ENCODE assay signal across 6 cellular contexts in the genomic region with DNA sequence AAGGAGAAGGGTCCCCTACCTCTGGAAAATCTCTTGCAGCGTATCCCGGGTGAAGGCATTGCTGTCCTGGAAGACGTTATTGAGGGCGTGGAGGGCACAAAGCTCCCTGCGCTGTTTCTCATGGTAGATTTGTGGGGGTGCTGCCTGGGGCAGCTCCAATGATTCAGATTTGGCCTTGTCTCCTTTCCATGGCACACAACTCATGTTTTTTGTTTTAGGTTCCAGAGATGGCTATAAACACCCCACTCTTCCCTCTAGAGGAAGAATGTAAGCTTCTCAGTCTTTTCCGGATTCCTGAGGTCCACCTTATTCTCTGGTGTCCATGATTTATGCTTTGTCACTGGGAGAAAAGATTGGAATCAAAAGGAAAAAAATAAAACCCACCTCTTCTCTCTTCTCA. TPM values are rescaled to one million over a fixed set of nuclear protein-coding genes. Genes with fewer than 3 reads are reported as not detected.
DNase-seq lines count a peak whose midpoint lies in the region; ATAC-seq and TF ChIP-seq lines count a peak whose summit lies in the region.

No MANE protein-coding gene starts in this region.

- H3K4me1 ChIP-seq in mesenchymal stem cell (ENCODE audit: control insufficient read depth, insufficient read depth, low read depth, low read length) = peaks cover 19% of the 10 kb centered on the region

- peak overlapping the region in 1 of 2 experiments; percentile 19 for H3K4ac ChIP-seq in mesenchymal stem cell (ENCODE audit: low read depth in 1 of 2, low read length in 2 of 2)

- 31% methylated on average over 5 of the region's 6 CpGs for WGBS in mesenchymal stem cell

- peak overlapping the region; percentile 93 for H3K27ac Mint-ChIP-seq in activated naive CD8-positive, alpha-beta T cell

- H3K14ac ChIP-seq in mesenchymal stem cell (ENCODE audit: low read length in 2 of 2) = peak overlapping the region in 1 of 2 experiments; percentile 23

- H2BK5ac ChIP-seq in mesenchymal stem cell (ENCODE audit: low read depth, low read length, poor library complexity, severe bottlenecking) = no peak overlapping the region

- peak overlapping the region; percentile 84 for H3K27ac ChIP-seq in mesenchymal stem cell (ENCODE audit: low read length, poor library complexity, severe bottlenecking)

- H3K9me3 ChIP-seq in mesenchymal stem cell (ENCODE audit: control insufficient read depth, low read length) = no peaks in the 10 kb centered on the region

- H3K36me3 Mint-ChIP-seq in activated naive CD8-positive, alpha-beta T cell = peaks cover 9% of the 10 kb centered on the region

- H2BK15ac ChIP-seq in mesenchymal stem cell (ENCODE audit: low read depth, poor library complexity, severe bottlenecking) = no peak overlapping the region

- peaks cover 4% of the 10 kb centered on the region for H3K79me1 ChIP-seq in mesenchymal stem cell (replicated peaks; ENCODE audit: low read length, poor library complexity, severe bottlenecking)

- H3K27me3 Mint-ChIP-seq in activated naive CD8-positive, alpha-beta T cell = no peaks in the 10 kb centered on the region

- H3K9ac ChIP-seq in mesenchymal stem cell (ENCODE audit: low read length) = peak overlapping the region; percentile 98

- H3K18ac ChIP-seq in mesenchymal stem cell (ENCODE audit: low read depth in 1 of 2, low read length in 2 of 2) = no peak overlapping the region

- DNase-seq in GM12865 (ENCODE audit: low read depth) = no peak
- DNase-seq in mesenchymal stem cell = peak; percentile 52
- DNase-seq in GM13977 (ENCODE audit: low spot score) = no peak
- DNase-seq in activated CD4-positive, alpha-beta T cell treated with anti-CD3 and anti-CD28 coated beads, Interleukin-2, amount 50 U/mL, for 4 hours = no peak

- H4K91ac ChIP-seq in mesenchymal stem cell (ENCODE audit: low read length) = no peak overlapping the region

- no peaks in the 10 kb centered on the region for H3K9me3 Mint-ChIP-seq in activated naive CD8-positive, alpha-beta T cell (ENCODE audit: low read depth)

- H3K4me3 ChIP-seq in GM12865 (ENCODE audit: low read depth, low read length) (peak overlapping the region; percentile 74), mesenchymal stem cell (ENCODE audit: insufficient read depth in 1 of 2, low read depth in 1 of 2, low read length in 2 of 2) (peak overlapping the region; percentile 54 to 89)

- ATAC-seq in HG02981 (IDR thresholded peaks at IDR 0.05; ENCODE audit: unreplicated experiment) = no peak

- H3K4me3 Mint-ChIP-seq in activated naive CD8-positive, alpha-beta T cell = peak overlapping the region; percentile 94

- TF ChIP-seq CTCF in GM12865 (IDR thresholded peaks at IDR 0.05; ENCODE audit: insufficient read depth, low read depth, low read length, missing control alignments) (no peak), GM13977 (IDR thresholded peaks at IDR 0.05; ENCODE audit: extremely low read depth, insufficient read depth, missing control alignments) (no peak)

- peak overlapping the region; percentile 14 for H2AK5ac ChIP-seq in mesenchymal stem cell (ENCODE audit: low read length, severe bottlenecking)

- in situ Hi-C loops in GM13977 (cut with MboI; ENCODE audit: low pct_unique_long_range_greater_than_20kb, low sequenced_read_pairs, unreplicated experiment) = no loop called here

- H3K4me1 Mint-ChIP-seq in activated naive CD8-positive, alpha-beta T cell (ENCODE audit: low read depth) = peaks cover 61% of the 10 kb centered on the region

- H3K27me3 ChIP-seq in mesenchymal stem cell (ENCODE audit: control insufficient read depth in 1 of 2, insufficient read depth in 1 of 2, low read length in 2 of 2) = no peaks in the 10 kb centered on the region

- no peak overlapping the region for H2AFZ ChIP-seq in mesenchymal stem cell (ENCODE audit: low read depth, low read length)

- H4K8ac ChIP-seq in mesenchymal stem cell (ENCODE audit: low read length) = no peak overlapping the region

- no peak overlapping the region for H2BK120ac ChIP-seq in mesenchymal stem cell (ENCODE audit: low read depth, low read length)

- H2BK12ac ChIP-seq in mesenchymal stem cell (ENCODE audit: low read length in 2 of 2) = no peak overlapping the region

- H3K4me2 ChIP-seq in mesenchymal stem cell (ENCODE audit: low read length, poor library complexity, severe bottlenecking) = peak overlapping the region; percentile 76

- peaks cover 0 to 18% of the 10 kb centered on the region in 2 experiments for H3K36me3 ChIP-seq in mesenchymal stem cell (ENCODE audit: control insufficient read depth in 1 of 2, insufficient read depth in 2 of 2, low read depth in 1 of 2, low read length in 2 of 2)

- no peak overlapping the region for H3K23ac ChIP-seq in mesenchymal stem cell (ENCODE audit: low read length in 2 of 2)

RNA-seq across cellular contexts. Expression of a gene that starts 1.0 kb away (rescaled TPM):
- polyA plus RNA-seq in mesenchymal stem cell (2013, experiment 1 of 2) = 34.6 TPM
- 31.7 TPM for polyA plus RNA-seq in mesenchymal stem cell (2013, experiment 2 of 2)

RNA-seq across cellular contexts. Expression of a gene that starts 6.0 kb away (rescaled TPM):
- 14.9 TPM for polyA plus RNA-seq in mesenchymal stem cell (2013, experiment 1 of 2)
- 13.6 TPM for polyA plus RNA-seq in mesenchymal stem cell (2013, experiment 2 of 2)

RNA-seq across cellular contexts. Expression of a gene that starts 18.0 kb away (rescaled TPM):
- polyA plus RNA-seq in mesenchymal stem cell (2013, experiment 1 of 2) = 43.9 TPM
- polyA plus RNA-seq in mesenchymal stem cell (2013, experiment 2 of 2) = 43.6 TPM

RNA-seq across cellular contexts. Expression of a gene that starts 43.3 kb away (rescaled TPM):
- polyA plus RNA-seq in mesenchymal stem cell (2013, experiment 1 of 2) = 32.4 TPM
- 32.0 TPM for polyA plus RNA-seq in mesenchymal stem cell (2013, experiment 2 of 2)

RNA-seq across cellular contexts. Expression of a gene that starts 43.6 kb away (rescaled TPM):
- 1.1 TPM for polyA plus RNA-seq in mesenchymal stem cell (2013, experiment 1 of 2)
- 0.56 TPM for polyA plus RNA-seq in mesenchymal stem cell (2013, experiment 2 of 2)
